In the genomic region with DNA sequence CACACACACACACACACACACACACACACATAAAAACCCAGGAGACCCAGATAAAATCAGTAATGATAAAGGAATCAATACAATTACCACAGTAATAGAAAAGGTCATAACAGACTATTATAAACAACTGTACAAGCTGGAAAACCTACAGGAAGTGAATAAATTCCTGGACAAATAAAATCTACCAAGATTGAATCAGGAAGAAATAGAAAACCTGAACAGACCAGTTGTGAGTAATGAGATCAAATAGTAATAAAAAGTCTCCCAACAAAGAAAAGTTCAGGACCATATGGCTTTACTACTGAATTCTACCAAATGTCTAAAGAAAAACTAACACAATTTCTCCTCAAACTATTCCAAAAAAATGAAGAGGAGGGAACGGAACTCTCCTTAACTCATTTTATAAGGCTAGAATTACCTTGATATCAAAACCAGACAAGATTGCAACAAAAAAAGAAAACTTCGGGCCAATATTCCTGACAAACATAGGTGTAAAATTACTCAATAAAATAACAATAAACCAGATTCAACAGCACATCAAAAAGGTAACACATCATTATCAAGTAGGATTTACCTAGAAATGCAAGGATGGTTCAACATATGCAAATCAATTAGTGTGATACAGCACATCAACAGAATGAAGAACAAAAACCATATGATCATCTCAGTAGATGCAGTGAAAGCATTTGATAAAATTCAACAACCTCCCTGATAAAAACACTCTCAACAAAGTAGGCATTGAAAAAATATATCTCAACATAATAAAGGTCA, we compare ENCODE assay signal across 23 cellular contexts.
DNase-seq lines count a peak whose midpoint lies in the region; ATAC-seq, FAIRE-seq and TF ChIP-seq lines count a peak whose summit lies in the region.
"Had no signal": no experiment of that assay in that cellular context is flagged by ENCODE, and none has a peak within 500 bp of the region (broad histone marks: within the 10 kb centered on the region; RNA-seq: fewer than 3 reads in every experiment).

No MANE protein-coding gene starts in this region.

- BruUV-seq in K562 (replicated peaks; lab: Mats Ljungman, UMichigan), result no TSS peak

- H3K9ac ChIP-seq in K562 (ENCODE audit: insufficient read depth in 1 of 2, low read depth in 2 of 2, low read length in 2 of 2) (no peak overlapping the region), MM.1S (ENCODE audit: low read length) (no peak overlapping the region)
- H3K9ac ChIP-seq: BLaER1 treated with 17β-estradiol and CSF1 and Interleukin-3, amounts not matched to agents 10 nM and 100 nM; GM23248 had no signal

- no peaks in the 10 kb centered on the region for H3K9me1 ChIP-seq in K562 (ENCODE audit: control insufficient read depth, insufficient read depth, low read length)

- peaks cover 38% of the 10 kb centered on the region for H3K9me3 Mint-ChIP-seq in activated naive CD4-positive, alpha-beta T cell treated with anti-CD3 and anti-CD28 coated beads, Interleukin-2, amount 50 U/mL, for 24 hours
- peaks cover 43% of the 10 kb centered on the region for H3K9me3 Mint-ChIP-seq in activated naive CD4-positive, alpha-beta T cell treated with anti-CD3 and anti-CD28 coated beads, Interleukin-2, amount 10 ng/mL, durations not matched to agents 7 days and 5 days

- H3K27ac Mint-ChIP-seq in activated naive CD4-positive, alpha-beta T cell treated with anti-CD3 and anti-CD28 coated beads, Interleukin-2, amount 50 U/mL, for 24 hours, result peak overlapping the region; percentile 36
- no peak overlapping the region for H3K27ac Mint-ChIP-seq in activated naive CD4-positive, alpha-beta T cell treated with anti-CD3 and anti-CD28 coated beads, Interleukin-2, amount 10 ng/mL, durations not matched to agents 7 days and 5 days
- H3K27ac Mint-ChIP-seq: CD14-positive monocyte; CD4-positive, alpha-beta T cell; H9 had no signal

- no peak for TF ChIP-seq CTCF in K562 (IDR thresholded peaks at IDR 0.05 in 2 of 3, conservative IDR thresholded peaks at IDR 0.05 in 1 of 3; ENCODE audit: insufficient read depth in 2 of 3, low read depth in 1 of 3, low read length in 3 of 3)
- no peak for TF ChIP-seq CTCF in GM20000 (IDR thresholded peaks at IDR 0.05; ENCODE audit: extremely low read depth, missing control alignments)
- TF ChIP-seq CTCF in MM.1S (IDR thresholded peaks at IDR 0.05; ENCODE audit: low read length), result no peak

- intact Hi-C loops in K562 (cut with micrococcal nuclease), result no loop called here

- H3K27ac ChIP-seq in K562 (ENCODE audit: extremely low read depth, low read depth, low read length) (no peak overlapping the region), MM.1S (ENCODE audit: low read length) (no peak overlapping the region)
- H3K27ac ChIP-seq: 22Rv1; BLaER1 treated with 17β-estradiol and CSF1 and Interleukin-3, amounts not matched to agents 10 nM and 100 nM; GM23248 had no signal

- H3K4me3 ChIP-seq in K562 (no peak overlapping the region), MM.1S (ENCODE audit: low read length) (no peak overlapping the region)
- H3K4me3 ChIP-seq: BLaER1 treated with 17β-estradiol and CSF1 and Interleukin-3, amounts not matched to agents 10 nM and 100 nM; GM23248 had no signal

- FAIRE-seq in H54 (lab: Jason Lieb, UNC) (peak; percentile 38), K562 (lab: Jason Lieb, UNC) (no peak)
- FAIRE-seq: A204.1, G401.6, GM12892, H1 had no signal

- H3K36me3 ChIP-seq in K562 (ENCODE audit: control insufficient read depth, insufficient read depth, low read length), result no peaks in the 10 kb centered on the region
- no peaks in the 10 kb centered on the region for H3K36me3 ChIP-seq in MM.1S (replicated peaks; ENCODE audit: insufficient read depth, low read length)
- H3K36me3 ChIP-seq: BE2C had no signal

- no peaks in the 10 kb centered on the region for H3K27me3 Mint-ChIP-seq in activated naive CD4-positive, alpha-beta T cell treated with anti-CD3 and anti-CD28 coated beads, Interleukin-2, amount 50 U/mL, for 24 hours
- no peaks in the 10 kb centered on the region for H3K27me3 Mint-ChIP-seq in activated naive CD4-positive, alpha-beta T cell treated with anti-CD3 and anti-CD28 coated beads, Interleukin-2, amount 10 ng/mL, durations not matched to agents 7 days and 5 days
- H3K27me3 Mint-ChIP-seq: CD4-positive, alpha-beta T cell had no signal

- CTCF ChIA-PET in activated naive CD4-positive, alpha-beta T cell treated with anti-CD3 and anti-CD28 coated beads, Interleukin-2, amount 10 ng/mL, durations not matched to agents 7 days and 5 days (lab: Charles Lee), result no interaction called here
- CTCF ChIA-PET in K562 (lab: Yijun Ruan, JAX; ENCODE audit: low intra/inter-chr PET ratio), result no interaction called here

- no peak overlapping the region for H2AFZ ChIP-seq in K562 (ENCODE audit: low read depth, low read length)
- H2AFZ ChIP-seq in MM.1S (ENCODE audit: low read length), result no peak overlapping the region
- H2AFZ ChIP-seq: GM23248 had no signal

- no peak overlapping the region for H3K4me2 ChIP-seq in K562 (ENCODE audit: insufficient read depth, low read length)
- H3K4me2 ChIP-seq in MM.1S (ENCODE audit: low read depth, low read length), result no peak overlapping the region
- H3K4me2 ChIP-seq: BLaER1 treated with 17β-estradiol and CSF1 and Interleukin-3, amounts not matched to agents 10 nM and 100 nM had no signal

- H3K9me2 ChIP-seq in MM.1S (replicated peaks; ENCODE audit: insufficient read depth, low read length), result no peaks in the 10 kb centered on the region

- H3K9me3 ChIP-seq in K562 (replicated peaks; ENCODE audit: control insufficient read depth, insufficient read depth, low read depth, low read length), result no peaks in the 10 kb centered on the region
- 0 out of 2 replicates have a peak, but pooled peaks cover 3% of the 10 kb centered on the region for H3K9me3 ChIP-seq in MM.1S (replicated peaks; ENCODE audit: insufficient read depth, low read length)
- H3K9me3 ChIP-seq: BE2C had no signal

- POLR2A ChIA-PET in K562 (lab: Yijun Ruan, JAX), result interaction anchor here (0.9 kb wide), 1 partner anchor 25 kb away, joined by 3 read pairs; no protein-coding TSS in a partner anchor

- no peak overlapping the region for H3K4me3 Mint-ChIP-seq in activated naive CD4-positive, alpha-beta T cell treated with anti-CD3 and anti-CD28 coated beads, Interleukin-2, amount 50 U/mL, for 24 hours
- no peak overlapping the region for H3K4me3 Mint-ChIP-seq in activated naive CD4-positive, alpha-beta T cell treated with anti-CD3 and anti-CD28 coated beads, Interleukin-2, amount 10 ng/mL, durations not matched to agents 7 days and 5 days
- H3K4me3 Mint-ChIP-seq: CD14-positive monocyte; CD4-positive, alpha-beta T cell; H9 had no signal

- in situ Hi-C loops in K562 (cut with MboI), result no loop called here

- H3K27me3 ChIP-seq in K562 (ENCODE audit: control insufficient read depth in 2 of 2, insufficient read depth in 2 of 2, low read length in 2 of 2), result no peaks in the 10 kb centered on the region
- H3K27me3 ChIP-seq in MM.1S (replicated peaks; ENCODE audit: insufficient read depth, low read length), result no peaks in the 10 kb centered on the region
- H3K27me3 ChIP-seq: BE2C; BLaER1 treated with 17β-estradiol and CSF1 and Interleukin-3, amounts not matched to agents 10 nM and 100 nM had no signal

- H3F3A ChIP-seq in MM.1S (ENCODE audit: insufficient read depth, low read length), result no peaks in the 10 kb centered on the region

- peaks cover 51% of the 10 kb centered on the region for H3K36me3 Mint-ChIP-seq in activated naive CD4-positive, alpha-beta T cell treated with anti-CD3 and anti-CD28 coated beads, Interleukin-2, amount 50 U/mL, for 24 hours
- peaks cover 22% of the 10 kb centered on the region for H3K36me3 Mint-ChIP-seq in activated naive CD4-positive, alpha-beta T cell treated with anti-CD3 and anti-CD28 coated beads, Interleukin-2, amount 10 ng/mL, durations not matched to agents 7 days and 5 days

- H4K20me1 ChIP-seq in K562 (replicated peaks; ENCODE audit: control insufficient read depth, insufficient read depth, low read length) (no peaks in the 10 kb centered on the region), MM.1S (ENCODE audit: insufficient read depth, low read length) (no peaks in the 10 kb centered on the region)

- no peak for TF ChIP-seq EP300 in K562 (IDR thresholded peaks at IDR 0.05; ENCODE audit: low read length)

- TF ChIP-seq RAD21 in K562 (CRISPR knock-in tag; conservative IDR thresholded peaks at IDR 0.05 in 1 of 2, IDR thresholded peaks at IDR 0.05 in 1 of 2), result no peak

- ATAC-seq in K562, result no peak
- ATAC-seq: HCT116 had no signal

- WGBS in K562 (ENCODE audit: insufficient coverage, low coverage, missing lambda C conversion rate), result 0% methylated on average over 2 of the region's 2 CpGs

- DNase-seq in activated naive CD4-positive, alpha-beta T cell treated with anti-CD3 and anti-CD28 coated beads, Interleukin-2, amount 10 ng/mL, durations not matched to agents 7 days and 5 days, result no peak
- DNase-seq in H54 (ENCODE audit: insufficient read length, low spot score), result no peak
- DNase-seq in K562 (ENCODE audit: extremely low read depth in 1 of 4, low spot score in 3 of 4), result no peak
- DNase-seq in activated T-cell treated with anti-CD3 and anti-CD28 coated beads for 4 hours, result no peak
- DNase-seq in GM20000 (ENCODE audit: low spot score), result no peak
- no peak for DNase-seq in MM.1S
- DNase-seq: ACHN; AML-193; BE2C; CD4-positive, alpha-beta T cell; CD8-positive, alpha-beta memory T cell; DND-41; GM23248; H9 had no signal

- H3K4me1 ChIP-seq in K562 (replicated peaks in 1 of 2; ENCODE audit: control insufficient read depth in 2 of 2, insufficient read depth in 2 of 2, low read length in 2 of 2) (no peaks in the 10 kb centered on the region), MM.1S (ENCODE audit: low read length) (no peaks in the 10 kb centered on the region)
- H3K4me1 ChIP-seq: BE2C; BLaER1 treated with 17β-estradiol and CSF1 and Interleukin-3, amounts not matched to agents 10 nM and 100 nM had no signal

- no peak for TF ChIP-seq POLR2A in H54 (IDR thresholded peaks at IDR 0.05; ENCODE audit: low read depth, low read length)
- TF ChIP-seq POLR2A in K562 (conservative IDR thresholded peaks at IDR 0.05), result no peak

- H3K4me1 Mint-ChIP-seq in activated naive CD4-positive, alpha-beta T cell treated with anti-CD3 and anti-CD28 coated beads, Interleukin-2, amount 50 U/mL, for 24 hours, result peaks cover 47% of the 10 kb centered on the region
- H3K4me1 Mint-ChIP-seq in activated naive CD4-positive, alpha-beta T cell treated with anti-CD3 and anti-CD28 coated beads, Interleukin-2, amount 10 ng/mL, durations not matched to agents 7 days and 5 days, result no peaks in the 10 kb centered on the region
- H3K4me1 Mint-ChIP-seq: CD14-positive monocyte had no signal

- H3K79me2 ChIP-seq in K562 (ENCODE audit: control insufficient read depth, insufficient read depth, low read length) (no peaks in the 10 kb centered on the region), MM.1S (ENCODE audit: low read length) (peaks cover 16% of the 10 kb centered on the region)

TF ChIP-seq in K562, 482 proteins besides CTCF, POLR2A, EP300 and RAD21 (continues in another document):
- peak; percentile 96 for TF ChIP-seq ZNF324 (CRISPR knock-in tag; IDR thresholded peaks at IDR 0.05)
